In the genomic region with DNA sequence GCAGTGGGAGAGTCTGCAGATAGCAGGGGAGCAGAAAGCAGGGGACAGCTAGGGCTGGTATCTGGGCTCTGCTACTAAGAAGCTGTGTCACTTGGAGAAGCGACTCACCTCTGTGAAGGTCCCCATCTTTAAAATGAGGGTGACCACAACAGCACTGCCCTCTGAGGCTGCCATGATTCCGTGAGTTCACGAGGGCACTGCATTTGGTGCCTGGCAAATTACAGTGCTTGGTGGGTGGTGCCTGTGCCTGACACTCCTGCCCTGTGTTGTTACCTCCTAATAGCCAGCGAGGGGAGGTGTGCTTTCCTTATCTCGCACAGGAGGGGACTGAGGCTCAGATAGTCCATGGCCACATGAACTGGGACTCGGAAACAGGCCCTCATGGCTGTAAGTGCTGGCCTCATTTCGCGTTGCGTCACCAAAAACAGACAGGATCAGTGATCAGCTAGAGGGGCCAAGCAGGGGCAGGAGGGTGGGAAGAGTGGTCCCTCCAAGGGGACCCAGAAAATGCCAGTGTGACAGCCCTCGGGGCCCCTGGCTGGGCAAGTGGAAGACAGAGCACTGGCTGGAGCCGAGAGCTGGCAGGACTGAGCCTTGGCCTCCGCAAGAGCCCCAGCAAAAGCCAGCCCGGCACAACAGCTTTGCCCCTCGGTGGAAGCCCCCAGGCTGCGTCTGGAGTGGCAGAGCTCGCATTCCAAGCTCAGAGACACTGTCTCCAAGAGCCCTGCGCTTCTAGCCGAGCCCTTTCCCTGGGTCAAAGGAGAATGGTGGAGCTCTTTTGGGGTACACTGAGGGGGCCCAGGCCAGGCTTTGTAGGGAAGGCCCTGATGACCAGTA, we compare ENCODE assay signal across 1 cellular context.
A peak's percentile ranks its signal among the peaks of the same experiment; 100 is the strongest.
TF ChIP-seq lines count a peak whose summit lies in the region.

No MANE protein-coding gene starts in this region.

TF ChIP-seq in HepG2, 621 proteins besides CTCF, POLR2A, EP300 and RAD21 (continues in another document):
- TF ChIP-seq MATR3 (CRISPR knock-in tag; IDR thresholded peaks at IDR 0.05) (no peak), NCOA5 (CRISPR knock-in tag; IDR thresholded peaks at IDR 0.05) (no peak), SMARCC2 (IDR thresholded peaks at IDR 0.05) (no peak), IRF2 (CRISPR knock-in tag; IDR thresholded peaks at IDR 0.05) (no peak), ZBTB21 (CRISPR knock-in tag; IDR thresholded peaks at IDR 0.05) (no peak), RFXAP (CRISPR knock-in tag; IDR thresholded peaks at IDR 0.05; ENCODE audit: borderline replicate concordance) (no peak), ZNF12 (CRISPR knock-in tag; IDR thresholded peaks at IDR 0.05) (no peak), ZNF761 (CRISPR knock-in tag; conservative IDR thresholded peaks at IDR 0.05) (no peak), LCORL (IDR thresholded peaks at IDR 0.05) (no peak), LCORL (CRISPR knock-in tag; IDR thresholded peaks at IDR 0.05) (0 out of 2 replicates have a peak, but pooled peaks have one; percentile 33), XBP1 (CRISPR knock-in tag; IDR thresholded peaks at IDR 0.05) (no peak), ZNF18 (CRISPR knock-in tag; IDR thresholded peaks at IDR 0.05; ENCODE audit: insufficient replicate concordance) (no peak), ZKSCAN1 (IDR thresholded peaks at IDR 0.05; ENCODE audit: low read length) (no peak), SP4 (CRISPR knock-in tag; IDR thresholded peaks at IDR 0.05) (no peak), ZNF30 (CRISPR knock-in tag; IDR thresholded peaks at IDR 0.05) (0 out of 2 replicates have a peak, but pooled peaks have one; percentile 19), ZNF280D (CRISPR knock-in tag; IDR thresholded peaks at IDR 0.05) (0 out of 2 replicates have a peak, but pooled peaks have one; percentile 58), CCDC6 (CRISPR knock-in tag; IDR thresholded peaks at IDR 0.05) (no peak), MTA1 (CRISPR knock-in tag; IDR thresholded peaks at IDR 0.05; ENCODE audit: borderline replicate concordance) (no peak), MIER3 (CRISPR knock-in tag; IDR thresholded peaks at IDR 0.05; ENCODE audit: borderline replicate concordance) (peak; percentile 24; the same call in 1 of the 2 replicates), AHR (CRISPR knock-in tag; IDR thresholded peaks at IDR 0.05) (no peak), ZNF598 (CRISPR knock-in tag; IDR thresholded peaks at IDR 0.05; ENCODE audit: borderline replicate concordance) (no peak), FOXK1 (CRISPR knock-in tag; IDR thresholded peaks at IDR 0.05; ENCODE audit: borderline replicate concordance, low read depth) (peak; percentile 4; the same call in 1 of the 2 replicates), ZNF34 (CRISPR knock-in tag; IDR thresholded peaks at IDR 0.05; ENCODE audit: borderline replicate concordance) (no peak), SRSF9 (IDR thresholded peaks at IDR 0.05; ENCODE audit: borderline replicate concordance, insufficient read depth, low read depth, low read length, poor library complexity, severe bottlenecking) (no peak), ZNF574 (CRISPR knock-in tag; IDR thresholded peaks at IDR 0.05) (no peak; the same call in 1 of the 2 replicates)
- TF ChIP-seq, protein P1, sequence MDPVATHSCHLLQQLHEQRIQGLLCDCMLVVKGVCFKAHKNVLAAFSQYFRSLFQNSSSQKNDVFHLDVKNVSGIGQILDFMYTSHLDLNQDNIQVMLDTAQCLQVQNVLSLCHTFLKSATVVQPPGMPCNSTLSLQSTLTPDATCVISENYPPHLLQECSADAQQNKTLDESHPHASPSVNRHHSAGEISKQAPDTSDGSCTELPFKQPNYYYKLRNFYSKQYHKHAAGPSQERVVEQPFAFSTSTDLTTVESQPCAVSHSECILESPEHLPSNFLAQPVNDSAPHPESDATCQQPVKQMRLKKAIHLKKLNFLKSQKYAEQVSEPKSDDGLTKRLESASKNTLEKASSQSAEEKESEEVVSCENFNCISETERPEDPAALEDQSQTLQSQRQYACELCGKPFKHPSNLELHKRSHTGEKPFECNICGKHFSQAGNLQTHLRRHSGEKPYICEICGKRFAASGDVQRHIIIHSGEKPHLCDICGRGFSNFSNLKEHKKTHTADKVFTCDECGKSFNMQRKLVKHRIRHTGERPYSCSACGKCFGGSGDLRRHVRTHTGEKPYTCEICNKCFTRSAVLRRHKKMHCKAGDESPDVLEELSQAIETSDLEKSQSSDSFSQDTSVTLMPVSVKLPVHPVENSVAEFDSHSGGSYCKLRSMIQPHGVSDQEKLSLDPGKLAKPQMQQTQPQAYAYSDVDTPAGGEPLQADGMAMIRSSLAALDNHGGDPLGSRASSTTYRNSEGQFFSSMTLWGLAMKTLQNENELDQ (CRISPR knock-in tag; IDR thresholded peaks at IDR 0.05; ENCODE audit: borderline replicate concordance), result no peak
- TF ChIP-seq, protein P2, sequence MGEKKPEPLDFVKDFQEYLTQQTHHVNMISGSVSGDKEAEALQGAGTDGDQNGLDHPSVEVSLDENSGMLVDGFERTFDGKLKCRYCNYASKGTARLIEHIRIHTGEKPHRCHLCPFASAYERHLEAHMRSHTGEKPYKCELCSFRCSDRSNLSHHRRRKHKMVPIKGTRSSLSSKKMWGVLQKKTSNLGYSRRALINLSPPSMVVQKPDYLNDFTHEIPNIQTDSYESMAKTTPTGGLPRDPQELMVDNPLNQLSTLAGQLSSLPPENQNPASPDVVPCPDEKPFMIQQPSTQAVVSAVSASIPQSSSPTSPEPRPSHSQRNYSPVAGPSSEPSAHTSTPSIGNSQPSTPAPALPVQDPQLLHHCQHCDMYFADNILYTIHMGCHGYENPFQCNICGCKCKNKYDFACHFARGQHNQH (CRISPR knock-in tag; IDR thresholded peaks at IDR 0.05), result 0 out of 2 replicates have a peak, but pooled peaks have one; percentile 6
- TF ChIP-seq, protein P3, sequence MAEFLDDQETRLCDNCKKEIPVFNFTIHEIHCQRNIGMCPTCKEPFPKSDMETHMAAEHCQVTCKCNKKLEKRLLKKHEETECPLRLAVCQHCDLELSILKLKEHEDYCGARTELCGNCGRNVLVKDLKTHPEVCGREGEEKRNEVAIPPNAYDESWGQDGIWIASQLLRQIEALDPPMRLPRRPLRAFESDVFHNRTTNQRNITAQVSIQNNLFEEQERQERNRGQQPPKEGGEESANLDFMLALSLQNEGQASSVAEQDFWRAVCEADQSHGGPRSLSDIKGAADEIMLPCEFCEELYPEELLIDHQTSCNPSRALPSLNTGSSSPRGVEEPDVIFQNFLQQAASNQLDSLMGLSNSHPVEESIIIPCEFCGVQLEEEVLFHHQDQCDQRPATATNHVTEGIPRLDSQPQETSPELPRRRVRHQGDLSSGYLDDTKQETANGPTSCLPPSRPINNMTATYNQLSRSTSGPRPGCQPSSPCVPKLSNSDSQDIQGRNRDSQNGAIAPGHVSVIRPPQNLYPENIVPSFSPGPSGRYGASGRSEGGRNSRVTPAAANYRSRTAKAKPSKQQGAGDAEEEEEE (CRISPR knock-in tag; IDR thresholded peaks at IDR 0.05; ENCODE audit: borderline replicate concordance), result no peak
- TF ChIP-seq, protein P4, sequence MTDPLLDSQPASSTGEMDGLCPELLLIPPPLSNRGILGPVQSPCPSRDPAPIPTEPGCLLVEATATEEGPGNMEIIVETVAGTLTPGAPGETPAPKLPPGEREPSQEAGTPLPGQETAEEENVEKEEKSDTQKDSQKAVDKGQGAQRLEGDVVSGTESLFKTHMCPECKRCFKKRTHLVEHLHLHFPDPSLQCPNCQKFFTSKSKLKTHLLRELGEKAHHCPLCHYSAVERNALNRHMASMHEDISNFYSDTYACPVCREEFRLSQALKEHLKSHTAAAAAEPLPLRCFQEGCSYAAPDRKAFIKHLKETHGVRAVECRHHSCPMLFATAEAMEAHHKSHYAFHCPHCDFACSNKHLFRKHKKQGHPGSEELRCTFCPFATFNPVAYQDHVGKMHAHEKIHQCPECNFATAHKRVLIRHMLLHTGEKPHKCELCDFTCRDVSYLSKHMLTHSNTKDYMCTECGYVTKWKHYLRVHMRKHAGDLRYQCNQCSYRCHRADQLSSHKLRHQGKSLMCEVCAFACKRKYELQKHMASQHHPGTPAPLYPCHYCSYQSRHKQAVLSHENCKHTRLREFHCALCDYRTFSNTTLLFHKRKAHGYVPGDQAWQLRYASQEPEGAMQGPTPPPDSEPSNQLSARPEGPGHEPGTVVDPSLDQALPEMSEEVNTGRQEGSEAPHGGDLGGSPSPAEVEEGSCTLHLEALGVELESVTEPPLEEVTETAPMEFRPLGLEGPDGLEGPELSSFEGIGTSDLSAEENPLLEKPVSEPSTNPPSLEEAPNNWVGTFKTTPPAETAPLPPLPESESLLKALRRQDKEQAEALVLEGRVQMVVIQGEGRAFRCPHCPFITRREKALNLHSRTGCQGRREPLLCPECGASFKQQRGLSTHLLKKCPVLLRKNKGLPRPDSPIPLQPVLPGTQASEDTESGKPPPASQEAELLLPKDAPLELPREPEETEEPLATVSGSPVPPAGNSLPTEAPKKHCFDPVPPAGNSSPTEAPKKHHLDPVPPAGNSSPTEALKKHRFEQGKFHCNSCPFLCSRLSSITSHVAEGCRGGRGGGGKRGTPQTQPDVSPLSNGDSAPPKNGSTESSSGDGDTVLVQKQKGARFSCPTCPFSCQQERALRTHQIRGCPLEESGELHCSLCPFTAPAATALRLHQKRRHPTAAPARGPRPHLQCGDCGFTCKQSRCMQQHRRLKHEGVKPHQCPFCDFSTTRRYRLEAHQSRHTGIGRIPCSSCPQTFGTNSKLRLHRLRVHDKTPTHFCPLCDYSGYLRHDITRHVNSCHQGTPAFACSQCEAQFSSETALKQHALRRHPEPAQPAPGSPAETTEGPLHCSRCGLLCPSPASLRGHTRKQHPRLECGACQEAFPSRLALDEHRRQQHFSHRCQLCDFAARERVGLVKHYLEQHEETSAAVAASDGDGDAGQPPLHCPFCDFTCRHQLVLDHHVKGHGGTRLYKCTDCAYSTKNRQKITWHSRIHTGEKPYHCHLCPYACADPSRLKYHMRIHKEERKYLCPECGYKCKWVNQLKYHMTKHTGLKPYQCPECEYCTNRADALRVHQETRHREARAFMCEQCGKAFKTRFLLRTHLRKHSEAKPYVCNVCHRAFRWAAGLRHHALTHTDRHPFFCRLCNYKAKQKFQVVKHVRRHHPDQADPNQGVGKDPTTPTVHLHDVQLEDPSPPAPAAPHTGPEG (CRISPR knock-in tag; IDR thresholded peaks at IDR 0.05), result peak; percentile 18; the same call in 1 of the 2 replicates
- TF ChIP-seq, protein P5, sequence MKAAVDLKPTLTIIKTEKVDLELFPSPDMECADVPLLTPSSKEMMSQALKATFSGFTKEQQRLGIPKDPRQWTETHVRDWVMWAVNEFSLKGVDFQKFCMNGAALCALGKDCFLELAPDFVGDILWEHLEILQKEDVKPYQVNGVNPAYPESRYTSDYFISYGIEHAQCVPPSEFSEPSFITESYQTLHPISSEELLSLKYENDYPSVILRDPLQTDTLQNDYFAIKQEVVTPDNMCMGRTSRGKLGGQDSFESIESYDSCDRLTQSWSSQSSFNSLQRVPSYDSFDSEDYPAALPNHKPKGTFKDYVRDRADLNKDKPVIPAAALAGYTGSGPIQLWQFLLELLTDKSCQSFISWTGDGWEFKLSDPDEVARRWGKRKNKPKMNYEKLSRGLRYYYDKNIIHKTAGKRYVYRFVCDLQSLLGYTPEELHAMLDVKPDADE (CRISPR knock-in tag; IDR thresholded peaks at IDR 0.05), result no peak
- TF ChIP-seq, protein P6, sequence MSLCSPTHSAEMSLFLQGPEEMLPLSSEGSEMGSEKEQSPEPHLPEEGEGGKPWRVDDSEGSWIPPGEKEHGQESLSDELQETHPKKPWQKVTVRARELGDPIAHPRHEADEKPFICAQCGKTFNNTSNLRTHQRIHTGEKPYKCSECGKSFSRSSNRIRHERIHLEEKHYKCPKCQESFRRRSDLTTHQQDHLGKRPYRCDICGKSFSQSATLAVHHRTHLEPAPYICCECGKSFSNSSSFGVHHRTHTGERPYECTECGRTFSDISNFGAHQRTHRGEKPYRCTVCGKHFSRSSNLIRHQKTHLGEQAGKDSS (CRISPR knock-in tag; IDR thresholded peaks at IDR 0.05; ENCODE audit: borderline replicate concordance, low read depth), result 0 out of 2 replicates have a peak, but pooled peaks have one; percentile 37
